Comparison of ENCODE assay signal across 8 cellular contexts in genomic region chr19:41957838-41958366, GRCh38. TPM values are rescaled to one million over a fixed set of nuclear protein-coding genes. Genes with fewer than 3 reads are reported as not detected.
A peak's percentile ranks its signal among the peaks of the same experiment; 100 is the strongest.
DNase-seq lines count a peak whose midpoint lies in the region; ATAC-seq and TF ChIP-seq lines count a peak whose summit lies in the region.

No MANE protein-coding gene starts in this region.

- no peaks in the 10 kb centered on the region for H3K27me3 ChIP-seq in CD4-positive, alpha-beta memory T cell (ENCODE audit: insufficient read depth, low read length)
- H3K27me3 ChIP-seq in thoracic aorta (replicated peaks; ENCODE audit: insufficient read depth) = no peaks in the 10 kb centered on the region

- DNase-seq in CD4-positive, alpha-beta memory T cell = peak in 3 of 5 donors; percentile 32 to 56 (median 41)
- DNase-seq in H4 (ENCODE audit: low spot score) = peak; percentile 92
- peak; percentile 90 for DNase-seq in NCI-H2196 (lab: John Stamatoyannopoulos, UW; ENCODE audit: unreplicated experiment)
- DNase-seq in activated B cell treated with CpG ODN at 0.5 μM for 24 hours = no peak
- DNase-seq in epithelial cell of proximal tubule (ENCODE audit: low read depth) = peak; percentile 53
- DNase-seq in midbrain (lab: John Stamatoyannopoulos, UW) = peak; percentile 50
- no peak for DNase-seq in thoracic aorta (ENCODE audit: low spot score)
- no peak for DNase-seq in effector CD8-positive, alpha-beta T cell (lab: John Stamatoyannopoulos, UW)

- no peaks in the 10 kb centered on the region for H3K27me3 Mint-ChIP-seq in CD4-positive, alpha-beta memory T cell
- H3K27me3 Mint-ChIP-seq in activated B cell treated with CpG ODN at 0.5 μM for 24 hours = no peaks in the 10 kb centered on the region

- H3K4me1 ChIP-seq in CD4-positive, alpha-beta memory T cell (ENCODE audit: insufficient read depth, low read length) = peaks cover 16% of the 10 kb centered on the region
- H3K4me1 ChIP-seq in thoracic aorta (ENCODE audit: control insufficient read depth in 1 of 2, low read depth in 2 of 2) = peaks cover 7 to 17% of the 10 kb centered on the region in 2 donors

- peak; percentile 32 for ATAC-seq in activated B cell treated with CpG ODN at 0.5 μM for 24 hours (ENCODE audit: low read depth)
- ATAC-seq in thoracic aorta (ENCODE audit: insufficient number of reproducible peaks, low FRiP score, low read depth) = no peak

- POLR2A ChIA-PET in CD4-positive, alpha-beta memory T cell (lab: Charles Lee; ENCODE audit: partially characterized antibody) = interaction anchor here (0.7 to 5.2 kb wide), 9 partner anchors 12 to 98 kb away, joined by 3 to 57 read pairs (median 7); partner anchors contain the start of genes ARHGEF1, ERFL and RPS19
- POLR2A ChIA-PET in activated B cell treated with CpG ODN at 0.5 μM for 24 hours (lab: Charles Lee) = interaction anchor here (0.9 to 3.6 kb wide), 10 partner anchors 13 to 98 kb away, joined by 3 to 38 read pairs (median 12); partner anchors contain the start of genes ARHGEF1, CD79A and RPS19

- H3K4me3 ChIP-seq in CD4-positive, alpha-beta memory T cell (ENCODE audit: low read length in 2 of 2) = peak overlapping the region; percentile 73 to 85
- peak overlapping the region; percentile 99 for H3K4me3 ChIP-seq in epithelial cell of proximal tubule (ENCODE audit: low read depth, low read length)
- peak overlapping the region; percentile 76 for H3K4me3 ChIP-seq in thoracic aorta

- H3K9me3 ChIP-seq in CD4-positive, alpha-beta memory T cell (ENCODE audit: control insufficient read depth in 1 of 2, low read length in 2 of 2) = no peaks in the 10 kb centered on the region
- no peaks in the 10 kb centered on the region for H3K9me3 ChIP-seq in thoracic aorta

- peaks cover 0 to 19% of the 10 kb centered on the region in 2 donors for H3K36me3 Mint-ChIP-seq in CD4-positive, alpha-beta memory T cell
- H3K36me3 Mint-ChIP-seq in activated B cell treated with CpG ODN at 0.5 μM for 24 hours (ENCODE audit: low read depth) = peaks cover 18% of the 10 kb centered on the region

- H3K9me3 Mint-ChIP-seq in CD4-positive, alpha-beta memory T cell = no peaks in the 10 kb centered on the region
- H3K9me3 Mint-ChIP-seq in activated B cell treated with CpG ODN at 0.5 μM for 24 hours = no peaks in the 10 kb centered on the region

- H3K27ac Mint-ChIP-seq in CD4-positive, alpha-beta memory T cell = peak overlapping the region; percentile 74 to 99 (median 94)
- H3K27ac Mint-ChIP-seq in activated B cell treated with CpG ODN at 0.5 μM for 24 hours = peak overlapping the region; percentile 90

- peak overlapping the region; percentile 75 to 97 (median 94) for H3K4me3 Mint-ChIP-seq in CD4-positive, alpha-beta memory T cell
- H3K4me3 Mint-ChIP-seq in activated B cell treated with CpG ODN at 0.5 μM for 24 hours = peak overlapping the region; percentile 90

- H3K4me1 Mint-ChIP-seq in CD4-positive, alpha-beta memory T cell = peaks cover 10 to 26% (median 17%) of the 10 kb centered on the region in 4 donors
- H3K4me1 Mint-ChIP-seq in activated B cell treated with CpG ODN at 0.5 μM for 24 hours = peaks cover 17% of the 10 kb centered on the region

- peak overlapping the region; percentile 77 for H3K27ac ChIP-seq in CD4-positive, alpha-beta memory T cell (ENCODE audit: low read depth, low read length)
- peak overlapping the region; percentile 76 to 83 for H3K27ac ChIP-seq in thoracic aorta

- TF ChIP-seq CTCF in activated B cell treated with CpG ODN at 0.5 μM for 24 hours (IDR thresholded peaks at IDR 0.05) (peak; percentile 47), epithelial cell of proximal tubule (conservative IDR thresholded peaks at IDR 0.05; ENCODE audit: low read depth, low read length) (peak; percentile 91), thoracic aorta (IDR thresholded peaks at IDR 0.05) (peak; percentile 67)

- intact Hi-C loops in CD4-positive, alpha-beta memory T cell (cut with micrococcal nuclease) = loop anchor here (2.0 kb wide), 1 partner anchor 71 kb away; no protein-coding TSS in a partner anchor
- intact Hi-C loops in activated B cell treated with CpG ODN at 0.5 μM for 24 hours (cut with micrococcal nuclease) = loop anchor here (1.0 to 10.0 kb wide), 5 partner anchors 73 to 1183 kb away; partner anchors contain the start of genes CD79A, MEGF8, MIA and RAB4B

- no peaks in the 10 kb centered on the region for H3K36me3 ChIP-seq in CD4-positive, alpha-beta memory T cell (ENCODE audit: insufficient read depth, low read length)
- peaks cover 8% of the 10 kb centered on the region for H3K36me3 ChIP-seq in thoracic aorta

- CTCF ChIA-PET in CD4-positive, alpha-beta memory T cell (lab: Charles Lee; ENCODE audit: partially characterized antibody) = interaction anchor here (2.1 to 3.5 kb wide), 3 partner anchors 12 to 99 kb away, joined by 13 to 17 read pairs (median 14); partner anchors contain the start of gene RPS19
- CTCF ChIA-PET in activated B cell treated with CpG ODN at 0.5 μM for 24 hours (lab: Charles Lee) = interaction anchor here (2.0 to 3.8 kb wide), 3 partner anchors 12 to 99 kb away, joined by 7 to 23 read pairs (median 12); partner anchors contain the start of gene RPS19

RNA-seq across cellular contexts. Expression of gene RABAC1, which starts 1.2 kb away (rescaled TPM):
- total RNA-seq in CD4-positive, alpha-beta memory T cell = 100 to 1,000 TPM in 1 of 2 experiments, 10 to 100 TPM in 1; 97.4 to 100 TPM
- polyA plus RNA-seq in CD4-positive, alpha-beta memory T cell = 100 to 1,000 TPM; 198 to 256 TPM
- 149 and 167 TPM in 2 replicates for total RNA-seq in H4 (2014; rRNA removed; shearing (Covaris generic))
- total RNA-seq in activated B cell treated with CpG ODN at 0.5 μM for 24 hours = 96.7 and 102 TPM in 2 replicates
- 108 and 161 TPM in 2 replicates for total RNA-seq in epithelial cell of proximal tubule
- total RNA-seq in thoracic aorta = 100 to 1,000 TPM; 130 to 332 TPM

RNA-seq across cellular contexts. Expression of gene ERFL, which starts 29.7 kb away (rescaled TPM):
- 1 to 10 TPM; 6.6 to 9.2 TPM for total RNA-seq in CD4-positive, alpha-beta memory T cell
- polyA plus RNA-seq in CD4-positive, alpha-beta memory T cell = under 1 TPM in 1 of 2 donors, not detected in 1; 0.11 TPM
- total RNA-seq in H4 (2014; rRNA removed; shearing (Covaris generic)) = not detected in 2 replicates
- 0.64 and 1.1 TPM in 2 replicates for total RNA-seq in activated B cell treated with CpG ODN at 0.5 μM for 24 hours
- total RNA-seq in epithelial cell of proximal tubule = not detected in 2 replicates
- under 1 TPM; 0.28 to 0.41 TPM for total RNA-seq in thoracic aorta

RNA-seq across cellular contexts. Expression of gene ATP1A3, which starts 36.1 kb away (rescaled TPM):
- 1 to 10 TPM; 2.7 to 3.5 TPM for total RNA-seq in CD4-positive, alpha-beta memory T cell
- polyA plus RNA-seq in CD4-positive, alpha-beta memory T cell = under 1 TPM; 0.89 to 0.95 TPM
- total RNA-seq in H4 (2014; rRNA removed; shearing (Covaris generic)) = 2.1 and 2.8 TPM in 2 replicates
- total RNA-seq in activated B cell treated with CpG ODN at 0.5 μM for 24 hours = 1.4 and 1.8 TPM in 2 replicates
- 0.36 TPM in 1 of 2 replicates, not detected in the other for total RNA-seq in epithelial cell of proximal tubule
- total RNA-seq in thoracic aorta = under 1 TPM in 1 of 2 donors, not detected in 1; 0.14 TPM

Comparison
In these comparisons a context has a peak if more than half of its experiments do, and no peak if none do; other contexts are left out.
1. DNase-seq: peak in CD4-positive, alpha-beta memory T cell (3 of 5), H4 (single experiment), NCI-H2196 (single experiment), epithelial cell of proximal tubule (single experiment) and midbrain (single experiment); none in activated B cell treated with CpG ODN at 0.5 μM for 24 hours (single experiment), thoracic aorta (single experiment) and effector CD8-positive, alpha-beta T cell (single experiment).
2. Peak in every context shown above with its lines, with median percentiles within 50 percentile points of each other: H3K4me3 ChIP-seq and CTCF ChIP-seq.